In the genomic region with DNA sequence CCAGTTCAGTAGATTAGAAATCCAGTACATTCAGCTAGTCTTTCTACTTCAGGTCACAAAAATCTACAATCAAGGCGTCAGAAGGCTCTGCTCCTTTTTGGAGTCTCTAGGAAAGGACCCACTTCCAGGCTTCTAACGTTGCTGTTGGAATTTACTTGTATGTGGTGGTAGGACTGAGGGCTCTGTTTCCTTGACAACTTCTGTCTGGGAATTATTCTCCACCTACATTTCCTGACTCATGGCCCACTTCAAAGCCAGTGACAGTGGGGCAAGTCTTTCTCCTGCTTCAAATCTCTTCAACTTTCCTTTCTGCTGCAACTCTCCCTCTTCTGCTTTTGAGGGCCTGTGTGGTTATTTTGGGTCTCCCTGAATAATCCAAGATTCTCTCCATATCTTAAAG, we compare ENCODE assay signal across 18 cellular contexts.
"Had no signal": no experiment of that assay in that cellular context is flagged by ENCODE, and none has a peak within 500 bp of the region (broad histone marks: within the 10 kb centered on the region; RNA-seq: fewer than 3 reads in every experiment).

No MANE protein-coding gene starts in this region.

- H3K27me3 ChIP-seq: gastrocnemius medialis, pancreas, sigmoid colon had no signal

- H3K4me3 ChIP-seq: gastrocnemius medialis, pancreas, sigmoid colon had no signal

- H3K27ac ChIP-seq: gastrocnemius medialis, pancreas, sigmoid colon had no signal

- DNase-seq: activated CD4-positive, alpha-beta T cell treated with anti-CD3 and anti-CD28 coated beads for 48 hours; activated CD4-positive, CD25-positive, alpha-beta regulatory T cell; activated CD8-positive, alpha-beta T cell treated with anti-CD3 and anti-CD28 coated beads for 36 hours; activated naive CD4-positive, alpha-beta T cell; activated naive CD8-positive, alpha-beta T cell treated with anti-CD3 and anti-CD28 coated beads for 36 hours; activated T-cell treated with anti-CD3 and anti-CD28 coated beads, Interleukin-2, amount 50 U/mL, for 1 hour; amygdala; cortex of kidney; effector CD4-positive, alpha-beta T cell; gastrocnemius medialis; mesenchymal stem cell; naive thymus-derived CD8-positive, alpha-beta T cell; pancreas; sigmoid colon; stimulated activated naive B cell treated with anti-CD40 and anti-IgM and Interleukin-4, amounts not matched to agents 10 μg/mL and 1 μg/mL and 100 μg/mL, for 72 hours had no signal

- H3K27ac Mint-ChIP-seq: activated CD8-positive, alpha-beta T cell treated with anti-CD3 and anti-CD28 coated beads for 36 hours; activated naive CD8-positive, alpha-beta T cell treated with anti-CD3 and anti-CD28 coated beads for 36 hours; activated T-helper 17 cell treated with anti-CD3 and anti-CD28 coated beads, Interleukin-2, amount 50 U/mL, for 72 hours; stimulated activated naive B cell treated with anti-CD40 and anti-IgM and Interleukin-4, amounts not matched to agents 10 μg/mL and 1 μg/mL and 100 μg/mL, for 72 hours had no signal

- H3K9me3 ChIP-seq: gastrocnemius medialis, pancreas, sigmoid colon had no signal

- H3K27me3 Mint-ChIP-seq: activated CD8-positive, alpha-beta T cell treated with anti-CD3 and anti-CD28 coated beads for 36 hours; activated naive CD8-positive, alpha-beta T cell treated with anti-CD3 and anti-CD28 coated beads for 36 hours; activated T-helper 17 cell treated with anti-CD3 and anti-CD28 coated beads, Interleukin-2, amount 50 U/mL, for 72 hours had no signal

- ATAC-seq: activated CD8-positive, alpha-beta T cell treated with anti-CD3 and anti-CD28 coated beads for 36 hours; activated T-helper 17 cell treated with anti-CD3 and anti-CD28 coated beads, Interleukin-2, amount 50 U/mL, for 72 hours; esophagus mucosa; gastrocnemius medialis; naive thymus-derived CD8-positive, alpha-beta T cell; pancreas; stimulated activated naive B cell treated with anti-CD40 and anti-IgM and Interleukin-4, amounts not matched to agents 10 μg/mL and 1 μg/mL and 100 μg/mL, for 72 hours had no signal

- H3K4me3 Mint-ChIP-seq: activated CD8-positive, alpha-beta T cell treated with anti-CD3 and anti-CD28 coated beads for 36 hours; activated naive CD8-positive, alpha-beta T cell treated with anti-CD3 and anti-CD28 coated beads for 36 hours; activated T-helper 17 cell treated with anti-CD3 and anti-CD28 coated beads, Interleukin-2, amount 50 U/mL, for 72 hours; central memory CD8-positive, alpha-beta T cell; naive thymus-derived CD8-positive, alpha-beta T cell; stimulated activated naive B cell treated with anti-CD40 and anti-IgM and Interleukin-4, amounts not matched to agents 10 μg/mL and 1 μg/mL and 100 μg/mL, for 72 hours had no signal

- H3K36me3 Mint-ChIP-seq: naive thymus-derived CD8-positive, alpha-beta T cell had no signal

- H3K9me3 Mint-ChIP-seq: activated CD8-positive, alpha-beta T cell treated with anti-CD3 and anti-CD28 coated beads for 36 hours; activated T-helper 17 cell treated with anti-CD3 and anti-CD28 coated beads, Interleukin-2, amount 50 U/mL, for 72 hours; central memory CD8-positive, alpha-beta T cell; naive thymus-derived CD8-positive, alpha-beta T cell had no signal

- H3K4me1 ChIP-seq: gastrocnemius medialis, pancreas had no signal

- H3K36me3 ChIP-seq: gastrocnemius medialis, pancreas, sigmoid colon had no signal
